In genomic region chr15:100759116-100759515, GRCh38 we compare ENCODE assay signal across 16 cellular contexts.
A peak's percentile ranks its signal among the peaks of the same experiment; 100 is the strongest.
DNase-seq lines count a peak whose midpoint lies in the region; ATAC-seq, FAIRE-seq and TF ChIP-seq lines count a peak whose summit lies in the region.
"Had no signal": no experiment of that assay in that cellular context is flagged by ENCODE, and none has a peak within 500 bp of the region (broad histone marks: within the 10 kb centered on the region; RNA-seq: fewer than 3 reads in every experiment).

No MANE protein-coding gene starts in this region.

- peak; percentile 68 for FAIRE-seq in endometrium (lab: Jason Lieb, UNC)
- FAIRE-seq: TTC549 had no signal

- no peak overlapping the region for H3K4me3 Mint-ChIP-seq in activated T-helper 17 cell treated with anti-CD3 and anti-CD28 coated beads, Interleukin-2, amount 50 U/mL, for 72 hours
- H3K4me3 Mint-ChIP-seq: activated naive CD8-positive, alpha-beta T cell treated with anti-CD3 and anti-CD28 coated beads, Interleukin-2, amount 50 U/mL, for 24 hours; CD4-positive, CD25-positive, alpha-beta regulatory T cell; stimulated activated naive CD8-positive, alpha-beta T cell treated with anti-CD3 and anti-CD28 coated beads, Interleukin-15, Interleukin-2, amounts not matched to agents 100 ng/mL and 50 ng/mL, for 24 hours had no signal

- no peaks in the 10 kb centered on the region for H3K4me1 ChIP-seq in muscle layer of duodenum (ENCODE audit: control insufficient read depth in 1 of 2, insufficient read depth in 2 of 2, low read length in 2 of 2)

- H3K9me3 Mint-ChIP-seq in activated T-helper 17 cell treated with anti-CD3 and anti-CD28 coated beads, Interleukin-2, amount 50 U/mL, for 72 hours, result no peaks in the 10 kb centered on the region
- H3K9me3 Mint-ChIP-seq: activated naive CD8-positive, alpha-beta T cell treated with anti-CD3 and anti-CD28 coated beads, Interleukin-2, amount 50 U/mL, for 24 hours; CD4-positive, CD25-positive, alpha-beta regulatory T cell; stimulated activated naive CD8-positive, alpha-beta T cell treated with anti-CD3 and anti-CD28 coated beads, Interleukin-15, Interleukin-2, amounts not matched to agents 100 ng/mL and 50 ng/mL, for 24 hours had no signal

- H3K27me3 Mint-ChIP-seq in activated T-helper 17 cell treated with anti-CD3 and anti-CD28 coated beads, Interleukin-2, amount 50 U/mL, for 72 hours, result peaks cover 36% of the 10 kb centered on the region

- peak; percentile 97 for DNase-seq in AG10803 (ENCODE audit: low read depth)
- peak; percentile 79 for DNase-seq in NCI-H226
- DNase-seq in hepatic stellate cell (ENCODE audit: low spot score), result no peak
- DNase-seq: activated naive CD8-positive, alpha-beta T cell treated with anti-CD3 and anti-CD28 coated beads, Interleukin-2, amount 50 U/mL, for 24 hours; CD4-positive, CD25-positive, alpha-beta regulatory T cell; effector CD8-positive, alpha-beta T cell; NCI-H1048; NCI-H446; stimulated activated CD4-positive, alpha-beta T cell treated with anti-CD3 and anti-CD28 coated beads, Interleukin-4, amount 100 ng/mL, for 4 hours had no signal

- ATAC-seq in GM18517 (IDR thresholded peaks at IDR 0.05; ENCODE audit: unreplicated experiment) (no peak), GM19035 (IDR thresholded peaks at IDR 0.05; ENCODE audit: unreplicated experiment) (no peak)
- no peak for ATAC-seq in activated T-helper 17 cell treated with anti-CD3 and anti-CD28 coated beads, Interleukin-2, amount 50 U/mL, for 72 hours (replicated peaks)

- no peak for TF ChIP-seq CTCF in AG10803 (conservative IDR thresholded peaks at IDR 0.05; ENCODE audit: low read length)

- peak overlapping the region; percentile 53 for H3K27ac ChIP-seq in muscle layer of duodenum (ENCODE audit: low read length)

- H3K4me3 ChIP-seq in AG10803 (ENCODE audit: low read length), result peak overlapping the region; percentile 28
- peak overlapping the region; percentile 6 to 13 for H3K4me3 ChIP-seq in muscle layer of duodenum (ENCODE audit: low read depth in 1 of 2, low read length in 2 of 2)

- no peaks in the 10 kb centered on the region for H3K36me3 Mint-ChIP-seq in activated T-helper 17 cell treated with anti-CD3 and anti-CD28 coated beads, Interleukin-2, amount 50 U/mL, for 72 hours (ENCODE audit: low read depth)
- H3K36me3 Mint-ChIP-seq: CD4-positive, CD25-positive, alpha-beta regulatory T cell had no signal

- H3K4me1 Mint-ChIP-seq in activated T-helper 17 cell treated with anti-CD3 and anti-CD28 coated beads, Interleukin-2, amount 50 U/mL, for 72 hours, result no peaks in the 10 kb centered on the region
- H3K4me1 Mint-ChIP-seq: activated naive CD8-positive, alpha-beta T cell treated with anti-CD3 and anti-CD28 coated beads, Interleukin-2, amount 50 U/mL, for 24 hours had no signal

- no peaks in the 10 kb centered on the region for H3K36me3 ChIP-seq in muscle layer of duodenum (ENCODE audit: control insufficient read depth in 1 of 2, insufficient read depth in 2 of 2, low read length in 2 of 2)

- H3K9me3 ChIP-seq in muscle layer of duodenum (ENCODE audit: control insufficient read depth in 1 of 2, low read length in 2 of 2), result no peaks in the 10 kb centered on the region

- H3K27ac Mint-ChIP-seq in activated T-helper 17 cell treated with anti-CD3 and anti-CD28 coated beads, Interleukin-2, amount 50 U/mL, for 72 hours, result no peak overlapping the region
- H3K27ac Mint-ChIP-seq: activated naive CD8-positive, alpha-beta T cell treated with anti-CD3 and anti-CD28 coated beads, Interleukin-2, amount 50 U/mL, for 24 hours; CD4-positive, CD25-positive, alpha-beta regulatory T cell; stimulated activated naive CD8-positive, alpha-beta T cell treated with anti-CD3 and anti-CD28 coated beads, Interleukin-15, Interleukin-2, amounts not matched to agents 100 ng/mL and 50 ng/mL, for 24 hours had no signal

- H3K27me3 ChIP-seq in muscle layer of duodenum (ENCODE audit: low read depth, low read length), result peaks cover 8% of the 10 kb centered on the region
